28 cellular contexts compared by ENCODE assay signal in genomic region chr22:39818050-39818449, GRCh38.
DNase-seq lines count a peak whose midpoint lies in the region; ATAC-seq, FAIRE-seq and TF ChIP-seq lines count a peak whose summit lies in the region.
"Had no signal": no experiment of that assay in that cellular context is flagged by ENCODE, and none has a peak within 500 bp of the region (broad histone marks: within the 10 kb centered on the region; RNA-seq: fewer than 3 reads in every experiment).

No MANE protein-coding gene starts in this region.

- RAD21 ChIA-PET in HCT116 (lab: Charles Lee; ENCODE audit: low non-redundant PET in 1 of 2, low total read pairs in 2 of 2, uncharacterized antibody in 2 of 2, unreplicated experiment in 2 of 2): no interaction called here

- peaks cover 0 to 13% of the 10 kb centered on the region in 2 experiments; a peak in 2 of 4 replicates for H3K4me1 ChIP-seq in HCT116 (ENCODE audit: control insufficient read depth in 1 of 2, insufficient read depth in 2 of 2, low read length in 2 of 2)
- peaks cover 22% of the 10 kb centered on the region for H3K4me1 ChIP-seq in astrocyte (ENCODE audit: insufficient read depth, low read length)
- peaks cover 3% of the 10 kb centered on the region for H3K4me1 ChIP-seq in smooth muscle cell (ENCODE audit: low read depth)
- no peaks in the 10 kb centered on the region for H3K4me1 ChIP-seq in vagina
- H3K4me1 ChIP-seq: BE2C, Caco-2, esophagus muscularis mucosa had no signal

- ATAC-seq in HCT116: no peak
- no peak for ATAC-seq in naive thymus-derived CD8-positive, alpha-beta T cell
- ATAC-seq: heart right ventricle, Right ventricle myocardium inferior, T-helper 17 cell had no signal

- DNase-seq in HCT116 (ENCODE audit: low read depth, low spot score): no peak
- DNase-seq in astrocyte (ENCODE audit: low read depth): peak; percentile 63
- peak; percentile 59 to 61 for DNase-seq in foreskin fibroblast
- DNase-seq in smooth muscle cell (lab: John Stamatoyannopoulos, UW; ENCODE audit: unreplicated experiment): no peak
- no peak for DNase-seq in GM13977 (ENCODE audit: low spot score)
- no peak for DNase-seq in activated gamma-delta T cell treated with Interleukin-2 at 50 U/mL for 16 hours
- DNase-seq in vagina (ENCODE audit: extremely low spot score in 2 of 2): no peak
- no peak for DNase-seq in naive thymus-derived CD8-positive, alpha-beta T cell
- DNase-seq: activated CD4-positive, alpha-beta memory T cell treated with anti-CD3 and anti-CD28 coated beads for 36 hours; activated T-cell treated with anti-CD3 and anti-CD28 coated beads, Interleukin-2, amount 50 U/mL, for 24 hours; BE2C; Caco-2; GDM1; heart right ventricle; immature natural killer cell; naive B cell; NCI-H2029; NCI-H510A; posterior cingulate gyrus; stimulated activated CD4-positive, alpha-beta T cell treated with anti-CD3 and anti-CD28 coated beads, Interleukin-4, amount 100 ng/mL, for 4 hours; substantia nigra; T-helper 17 cell had no signal

- H3K79me2 ChIP-seq in HCT116 (ENCODE audit: insufficient read depth, low read length) (no peaks in the 10 kb centered on the region), astrocyte (ENCODE audit: insufficient read depth, low read length) (no peaks in the 10 kb centered on the region), smooth muscle cell (ENCODE audit: low read depth) (no peaks in the 10 kb centered on the region)

- TF ChIP-seq RAD21 in HCT116 (IDR thresholded peaks at IDR 0.05; ENCODE audit: low read depth): no peak

- WGBS in smooth muscle cell (ENCODE audit: low lambda C conversion rate): 25% methylated on average over 5 of the region's 5 CpGs

- POLR2A ChIA-PET in HCT116 (lab: Charles Lee): no interaction called here
- POLR2A ChIA-PET in naive thymus-derived CD8-positive, alpha-beta T cell (lab: Charles Lee): interaction anchor here (1.1 kb wide), 1 partner anchor 15 kb away, joined by 3 read pairs; no protein-coding TSS in a partner anchor

- no TSS peak for BruUV-seq in HCT116 (replicated peaks; lab: Mats Ljungman, UMichigan)

- no peaks in the 10 kb centered on the region for H3K9me3 ChIP-seq in HCT116 (ENCODE audit: control insufficient read depth in 1 of 2, insufficient read depth in 1 of 2, low read depth in 1 of 2, low read length in 2 of 2)
- H3K9me3 ChIP-seq in astrocyte (ENCODE audit: insufficient read depth, low read depth, low read length): no peaks in the 10 kb centered on the region
- no peaks in the 10 kb centered on the region for H3K9me3 ChIP-seq in smooth muscle cell (replicated peaks; ENCODE audit: low read depth)
- H3K9me3 ChIP-seq in vagina: no peaks in the 10 kb centered on the region
- H3K9me3 ChIP-seq: BE2C, Caco-2, esophagus muscularis mucosa, heart right ventricle had no signal

- H4K20me1 ChIP-seq in HCT116 (ENCODE audit: insufficient read depth): no peaks in the 10 kb centered on the region
- H4K20me1 ChIP-seq in astrocyte (ENCODE audit: insufficient read depth, low read length): no peaks in the 10 kb centered on the region
- no peaks in the 10 kb centered on the region for H4K20me1 ChIP-seq in smooth muscle cell (ENCODE audit: low read depth)

- no peaks in the 10 kb centered on the region for H3K36me3 Mint-ChIP-seq in astrocyte (ENCODE audit: low read depth, unreplicated experiment)
- no peaks in the 10 kb centered on the region for H3K36me3 Mint-ChIP-seq in naive thymus-derived CD8-positive, alpha-beta T cell
- H3K36me3 Mint-ChIP-seq: activated CD4-positive, alpha-beta memory T cell treated with anti-CD3 and anti-CD28 coated beads for 36 hours; activated naive CD8-positive, alpha-beta T cell; immature natural killer cell; naive B cell had no signal

- H3K4me3 ChIP-seq in HCT116 (replicated peaks in 1 of 2; ENCODE audit: low read depth in 1 of 2, low read length in 2 of 2): no peak overlapping the region
- no peak overlapping the region for H3K4me3 ChIP-seq in astrocyte (ENCODE audit: insufficient read depth, low read depth, low read length)
- no peak overlapping the region for H3K4me3 ChIP-seq in foreskin fibroblast (ENCODE audit: low read depth in 1 of 2, low read length in 2 of 2)
- no peak overlapping the region for H3K4me3 ChIP-seq in smooth muscle cell
- H3K4me3 ChIP-seq in vagina: no peak overlapping the region
- H3K4me3 ChIP-seq: esophagus muscularis mucosa, heart right ventricle, lung, skin epidermis had no signal

- peak; percentile 13 for FAIRE-seq in astrocyte (lab: Jason Lieb, UNC)

- no peak for TF ChIP-seq POLR2A in HCT116 (IDR thresholded peaks at IDR 0.05; ENCODE audit: borderline replicate concordance, extremely low read depth, insufficient read depth, insufficient read length)
- no peak for TF ChIP-seq POLR2A in vagina (IDR thresholded peaks at IDR 0.05)

- H3K4me3 Mint-ChIP-seq in astrocyte (ENCODE audit: unreplicated experiment): no peak overlapping the region
- no peak overlapping the region for H3K4me3 Mint-ChIP-seq in naive thymus-derived CD8-positive, alpha-beta T cell
- H3K4me3 Mint-ChIP-seq: activated CD4-positive, alpha-beta memory T cell treated with anti-CD3 and anti-CD28 coated beads for 36 hours; activated naive CD8-positive, alpha-beta T cell; activated T-cell treated with anti-CD3 and anti-CD28 coated beads, Interleukin-2, amount 50 U/mL, for 24 hours; immature natural killer cell; naive B cell; T-helper 17 cell had no signal

- H2AFZ ChIP-seq in HCT116 (ENCODE audit: low read depth, low read length, poor library complexity, severe bottlenecking) (peak overlapping the region; percentile 27), astrocyte (ENCODE audit: low read depth, low read length) (peak overlapping the region; percentile 37), smooth muscle cell (ENCODE audit: low read depth) (no peak overlapping the region)

- H3F3A ChIP-seq in smooth muscle cell (ENCODE audit: low read depth): peaks cover 4% of the 10 kb centered on the region

- in situ Hi-C loops in GM13977 (cut with MboI; ENCODE audit: low pct_unique_long_range_greater_than_20kb, low sequenced_read_pairs, unreplicated experiment): no loop called here

- peaks cover 28% of the 10 kb centered on the region for H3K4me1 Mint-ChIP-seq in astrocyte (ENCODE audit: low read depth, unreplicated experiment)
- H3K4me1 Mint-ChIP-seq in naive thymus-derived CD8-positive, alpha-beta T cell: peaks cover 0 to 8% (median 0%) of the 10 kb centered on the region in 4 donors
- H3K4me1 Mint-ChIP-seq: immature natural killer cell, T-helper 17 cell had no signal

- TF ChIP-seq CTCF in HCT116 (IDR thresholded peaks at IDR 0.05 in 2 of 3, conservative IDR thresholded peaks at IDR 0.05 in 1 of 3; ENCODE audit: borderline replicate concordance in 1 of 3, insufficient read depth in 1 of 3, low read depth in 2 of 3, low read length in 2 of 3) (no peak), astrocyte (IDR thresholded peaks at IDR 0.05; ENCODE audit: insufficient read depth, low read depth, low read length) (no peak), foreskin fibroblast (IDR thresholded peaks at IDR 0.05; ENCODE audit: low read depth, low read length) (no peak), smooth muscle cell (IDR thresholded peaks at IDR 0.05; ENCODE audit: borderline replicate concordance, insufficient read depth, poor library complexity, severe bottlenecking) (no peak), GM13977 (IDR thresholded peaks at IDR 0.05; ENCODE audit: extremely low read depth, insufficient read depth, missing control alignments) (no peak), vagina (IDR thresholded peaks at IDR 0.05) (no peak)

- H3K9me3 Mint-ChIP-seq in astrocyte (ENCODE audit: unreplicated experiment): no peaks in the 10 kb centered on the region
- H3K9me3 Mint-ChIP-seq in naive thymus-derived CD8-positive, alpha-beta T cell: no peaks in the 10 kb centered on the region
- H3K9me3 Mint-ChIP-seq: activated CD4-positive, alpha-beta memory T cell treated with anti-CD3 and anti-CD28 coated beads for 36 hours; activated T-cell treated with anti-CD3 and anti-CD28 coated beads, Interleukin-2, amount 50 U/mL, for 24 hours; immature natural killer cell; naive B cell had no signal

- CTCF ChIA-PET in HCT116 (lab: Charles Lee): interaction anchor here (2.2 kb wide), 1 partner anchor 11 kb away, joined by 9 read pairs; no protein-coding TSS in a partner anchor

- intact Hi-C loops in HCT116 (cut with micrococcal nuclease) (no loop called here), vagina (cut with DNase I) (no loop called here)

- H3K4me2 ChIP-seq in HCT116 (ENCODE audit: low read length) (no peak overlapping the region), astrocyte (ENCODE audit: low read length) (peak overlapping the region; percentile 19), smooth muscle cell (peak overlapping the region; percentile 58)

- no peaks in the 10 kb centered on the region for H3K9me2 ChIP-seq in HCT116 (ENCODE audit: insufficient read depth)

- no peaks in the 10 kb centered on the region for H3K36me3 ChIP-seq in HCT116 (ENCODE audit: control insufficient read depth in 1 of 2, insufficient read depth in 2 of 2, low read length in 2 of 2)
- H3K36me3 ChIP-seq in astrocyte (ENCODE audit: insufficient read depth, low read length): no peaks in the 10 kb centered on the region
- no peaks in the 10 kb centered on the region for H3K36me3 ChIP-seq in smooth muscle cell (ENCODE audit: low read depth)
- no peaks in the 10 kb centered on the region for H3K36me3 ChIP-seq in vagina
- H3K36me3 ChIP-seq: BE2C, esophagus muscularis mucosa, heart right ventricle had no signal

- H3K27me3 ChIP-seq in HCT116 (ENCODE audit: insufficient read depth, low read length): peaks cover 47% of the 10 kb centered on the region
- H3K27me3 ChIP-seq in astrocyte (ENCODE audit: insufficient read depth, low read length): no peaks in the 10 kb centered on the region
- peaks cover 7% of the 10 kb centered on the region for H3K27me3 ChIP-seq in smooth muscle cell (ENCODE audit: low read depth)
- H3K27me3 ChIP-seq in vagina: no peaks in the 10 kb centered on the region

- H3K9ac ChIP-seq in HCT116 (ENCODE audit: low read length) (no peak overlapping the region), astrocyte (ENCODE audit: low read length) (no peak overlapping the region), smooth muscle cell (ENCODE audit: low read depth) (no peak overlapping the region)

- H3K27me3 Mint-ChIP-seq in astrocyte (ENCODE audit: low read depth, unreplicated experiment): no peaks in the 10 kb centered on the region
- peaks cover 0 to 4% (median 1%) of the 10 kb centered on the region in 5 donors for H3K27me3 Mint-ChIP-seq in naive thymus-derived CD8-positive, alpha-beta T cell
- H3K27me3 Mint-ChIP-seq: activated CD4-positive, alpha-beta memory T cell treated with anti-CD3 and anti-CD28 coated beads for 36 hours; activated naive CD8-positive, alpha-beta T cell; activated T-cell treated with anti-CD3 and anti-CD28 coated beads, Interleukin-2, amount 50 U/mL, for 24 hours; T-helper 17 cell had no signal

- no peak overlapping the region for H3K27ac ChIP-seq in HCT116 (ENCODE audit: low read depth, low read length)
- no peak overlapping the region for H3K27ac ChIP-seq in astrocyte (ENCODE audit: low read depth, low read length)
- peak overlapping the region; percentile 64 for H3K27ac ChIP-seq in smooth muscle cell (ENCODE audit: low read depth)
- H3K27ac ChIP-seq in vagina: no peak overlapping the region
- H3K27ac ChIP-seq: esophagus muscularis mucosa, heart right ventricle, skin epidermis, VCaP had no signal

- H3K27ac Mint-ChIP-seq in astrocyte (ENCODE audit: unreplicated experiment): peak overlapping the region; percentile 90
- H3K27ac Mint-ChIP-seq in naive thymus-derived CD8-positive, alpha-beta T cell: no peak overlapping the region
- H3K27ac Mint-ChIP-seq: activated CD4-positive, alpha-beta memory T cell treated with anti-CD3 and anti-CD28 coated beads for 36 hours; activated naive CD8-positive, alpha-beta T cell; activated T-cell treated with anti-CD3 and anti-CD28 coated beads, Interleukin-2, amount 50 U/mL, for 24 hours; immature natural killer cell; T-helper 17 cell had no signal

Comparison
In these comparisons a context has a peak if more than half of its experiments do, and no peak if none do; other contexts are left out.
1. DNase-seq: peak in astrocyte (single experiment) and foreskin fibroblast (2 of 2); none in HCT116 (single experiment), smooth muscle cell (single experiment), GM13977 (single experiment), activated gamma-delta T cell treated with Interleukin-2 at 50 U/mL for 16 hours (single experiment), vagina (0 of 2) and naive thymus-derived CD8-positive, alpha-beta T cell (0 of 10).